Comparison of ENCODE assay signal across 20 cellular contexts in genomic region chr16:19688396-19689024, GRCh38. TPM values are rescaled to one million over a fixed set of nuclear protein-coding genes. Genes with fewer than 3 reads are reported as not detected.
DNase-seq lines count a peak whose midpoint lies in the region; ATAC-seq and TF ChIP-seq lines count a peak whose summit lies in the region.
"Had no signal": no experiment of that assay in that cellular context is flagged by ENCODE, and none has a peak within 500 bp of the region (broad histone marks: within the 10 kb centered on the region; RNA-seq: fewer than 3 reads in every experiment).

No MANE protein-coding gene starts in this region.

- H3K4me2 ChIP-seq in BLaER1 (peak overlapping the region; percentile 66), PC-3 (ENCODE audit: low read length) (no peak overlapping the region)

- intact Hi-C loops in dendritic cell treated with granulocyte-macrophage colony-stimulating factor and Interleukin-4, amounts not matched to agents 40 ng/mL and 50 ng/mL, for 4 days (cut with micrococcal nuclease) = no loop called here
- intact Hi-C loops in PC-3 (cut with micrococcal nuclease) = no loop called here

- no peaks in the 10 kb centered on the region for H3K27me3 Mint-ChIP-seq in dendritic cell treated with granulocyte-macrophage colony-stimulating factor and Interleukin-4, amounts not matched to agents 40 ng/mL and 50 ng/mL, for 4 days
- H3K27me3 Mint-ChIP-seq in neural crest cell (ENCODE audit: low read depth) = no peaks in the 10 kb centered on the region
- no peaks in the 10 kb centered on the region for H3K27me3 Mint-ChIP-seq in stimulated activated naive CD8-positive, alpha-beta T cell treated with anti-CD3 and anti-CD28 coated beads, Interleukin-15, amount 100 ng/mL, for 72 hours

- ATAC-seq in GM21423 (IDR thresholded peaks at IDR 0.05; ENCODE audit: unreplicated experiment) (no peak), PC-3 (no peak)
- no peak for ATAC-seq in stimulated activated naive CD8-positive, alpha-beta T cell treated with anti-CD3 and anti-CD28 coated beads, Interleukin-15, amount 100 ng/mL, for 72 hours
- ATAC-seq: HCT116, lower lobe of right lung, Panc1 had no signal

- no peaks in the 10 kb centered on the region for H3K79me2 ChIP-seq in PC-3 (ENCODE audit: low read length)

- CTCF ChIA-PET in PC-3 (lab: Charles Lee) = no interaction called here

- no peak overlapping the region for H2AFZ ChIP-seq in PC-3 (ENCODE audit: low read length)

- BruUV-seq in PC-3 (replicated peaks; lab: Mats Ljungman, UMichigan) = no TSS peak

- no peak overlapping the region for H3K9ac ChIP-seq in BLaER1
- no peak overlapping the region for H3K9ac ChIP-seq in PC-3 (ENCODE audit: low read length)

- H3K4me3 ChIP-seq in BLaER1 (no peak overlapping the region), PC-3 (ENCODE audit: low read length) (no peak overlapping the region)
- H3K4me3 ChIP-seq in Jurkat, Clone E6-1 (ENCODE audit: low read length) = no peak overlapping the region
- H3K4me3 ChIP-seq: lower lobe of right lung, prostate gland, SK-N-MC had no signal

- POLR2A ChIA-PET in PC-3 (lab: Charles Lee; ENCODE audit: unreplicated experiment) = no interaction called here

- H3K9me3 Mint-ChIP-seq in dendritic cell treated with granulocyte-macrophage colony-stimulating factor and Interleukin-4, amounts not matched to agents 40 ng/mL and 50 ng/mL, for 4 days = no peaks in the 10 kb centered on the region
- peaks cover 7% of the 10 kb centered on the region for H3K9me3 Mint-ChIP-seq in neural crest cell
- H3K9me3 Mint-ChIP-seq in stimulated activated naive CD8-positive, alpha-beta T cell treated with anti-CD3 and anti-CD28 coated beads, Interleukin-15, amount 100 ng/mL, for 72 hours = no peaks in the 10 kb centered on the region

- peak; percentile 32 for DNase-seq in Jurkat, Clone E6-1 (ENCODE audit: low read depth, low spot score)
- DNase-seq in neural crest cell (ENCODE audit: low read depth, low spot score) (no peak), SIG-M5 treated with dmso at 0.1 percent for 504 hours (lab: John Stamatoyannopoulos, UW; ENCODE audit: unreplicated experiment) (no peak), PC-3 (no peak)
- DNase-seq in stimulated activated naive CD8-positive, alpha-beta T cell treated with anti-CD3 and anti-CD28 coated beads, Interleukin-15, amount 100 ng/mL, for 72 hours = no peak
- DNase-seq: activated CD4-positive, alpha-beta T cell treated with anti-CD3 and anti-CD28 coated beads for 48 hours; activated CD8-positive, alpha-beta memory T cell treated with anti-CD3 and anti-CD28 coated beads, Interleukin-2, amount 50 U/mL, for 48 hours; DMS79; lower lobe of right lung; NCI-H1436; NCI-H2171 treated with DMSO at 0.1 percent for 48 hours; small intestine; stimulated activated CD4-positive, alpha-beta T cell treated with anti-CD3 and anti-CD28 coated beads, Interleukin-4, amount 100 ng/mL, for 4 hours had no signal

- H3K27ac Mint-ChIP-seq in dendritic cell treated with granulocyte-macrophage colony-stimulating factor and Interleukin-4, amounts not matched to agents 40 ng/mL and 50 ng/mL, for 4 days = peak overlapping the region; percentile 20
- H3K27ac Mint-ChIP-seq in neural crest cell (ENCODE audit: unreplicated experiment) = peak overlapping the region; percentile 43
- H3K27ac Mint-ChIP-seq in stimulated activated naive CD8-positive, alpha-beta T cell treated with anti-CD3 and anti-CD28 coated beads, Interleukin-15, amount 100 ng/mL, for 72 hours = no peak overlapping the region

- H3K9me3 ChIP-seq in BLaER1 (peaks cover 18% of the 10 kb centered on the region), PC-3 (ENCODE audit: low read length) (no peaks in the 10 kb centered on the region)
- H3K9me3 ChIP-seq: prostate gland had no signal

- peaks cover 52% of the 10 kb centered on the region for H3K36me3 ChIP-seq in BLaER1
- H3K36me3 ChIP-seq in PC-3 (ENCODE audit: low read depth, low read length) = no peaks in the 10 kb centered on the region
- H3K36me3 ChIP-seq: prostate gland had no signal

- H3K4me1 ChIP-seq in BLaER1 (peaks cover 36% of the 10 kb centered on the region), PC-3 (ENCODE audit: insufficient read depth, low read length) (peaks cover 8% of the 10 kb centered on the region)
- H3K4me1 ChIP-seq: prostate gland had no signal

- H3K27ac ChIP-seq in BLaER1 (no peak overlapping the region), PC-3 (ENCODE audit: low read length) (no peak overlapping the region)
- H3K27ac ChIP-seq: lower lobe of right lung, prostate gland, SK-N-MC had no signal

- H3K4me1 Mint-ChIP-seq in dendritic cell treated with granulocyte-macrophage colony-stimulating factor and Interleukin-4, amounts not matched to agents 40 ng/mL and 50 ng/mL, for 4 days (ENCODE audit: low read depth) = peaks cover 28% of the 10 kb centered on the region
- peaks cover 20% of the 10 kb centered on the region for H3K4me1 Mint-ChIP-seq in neural crest cell
- peaks cover 26% of the 10 kb centered on the region for H3K4me1 Mint-ChIP-seq in stimulated activated naive CD8-positive, alpha-beta T cell treated with anti-CD3 and anti-CD28 coated beads, Interleukin-15, amount 100 ng/mL, for 72 hours

- peaks cover 88% of the 10 kb centered on the region for H3K36me3 Mint-ChIP-seq in dendritic cell treated with granulocyte-macrophage colony-stimulating factor and Interleukin-4, amounts not matched to agents 40 ng/mL and 50 ng/mL, for 4 days (ENCODE audit: low read depth)
- H3K36me3 Mint-ChIP-seq in neural crest cell (ENCODE audit: low read depth) = peaks cover 27% of the 10 kb centered on the region

- H3K9me2 ChIP-seq in PC-3 (replicated peaks; ENCODE audit: low read length) = no peaks in the 10 kb centered on the region

- H3K4me3 Mint-ChIP-seq in dendritic cell treated with granulocyte-macrophage colony-stimulating factor and Interleukin-4, amounts not matched to agents 40 ng/mL and 50 ng/mL, for 4 days = no peak overlapping the region
- no peak overlapping the region for H3K4me3 Mint-ChIP-seq in neural crest cell
- no peak overlapping the region for H3K4me3 Mint-ChIP-seq in stimulated activated naive CD8-positive, alpha-beta T cell treated with anti-CD3 and anti-CD28 coated beads, Interleukin-15, amount 100 ng/mL, for 72 hours

- H3F3A ChIP-seq in PC-3 (ENCODE audit: low read length, unreplicated experiment) = no peaks in the 10 kb centered on the region

- H3K27me3 ChIP-seq in BLaER1 (no peaks in the 10 kb centered on the region), PC-3 (ENCODE audit: low read length) (no peaks in the 10 kb centered on the region)

- no peaks in the 10 kb centered on the region for H4K20me1 ChIP-seq in BLaER1
- H4K20me1 ChIP-seq in PC-3 (ENCODE audit: low read length) = no peaks in the 10 kb centered on the region

- no peak for TF ChIP-seq CTCF in neural crest cell (conservative IDR thresholded peaks at IDR 0.05)
- no peak for TF ChIP-seq CTCF in PC-3 (conservative IDR thresholded peaks at IDR 0.05; ENCODE audit: low read depth, low read length)

RNA-seq across cellular contexts. Expression of gene KNOP1, which starts 29.5 kb away (rescaled TPM):
- polyA plus RNA-seq in Jurkat, Clone E6-1 (2012; ENCODE audit: insufficient read depth, insufficient read length) = 50.4 TPM
- total RNA-seq in neural crest cell (77.9 and 84.4 TPM in 2 replicates), PC-3 (2014; rRNA removed) (13.6 and 18.8 TPM in 2 replicates)

RNA-seq across cellular contexts. Expression of gene IQCK, which starts 29.6 kb away (rescaled TPM):
- polyA plus RNA-seq in Jurkat, Clone E6-1 (2012; ENCODE audit: insufficient read depth, insufficient read length) = 11.7 TPM
- total RNA-seq in neural crest cell (23.4 and 23.7 TPM in 2 replicates), PC-3 (2014; rRNA removed) (3.3 and 8.9 TPM in 2 replicates)

Comparison
In these comparisons a context has a peak if more than half of its experiments do, and no peak if none do; other contexts are left out.
1. H3K27ac Mint-ChIP-seq: peak in dendritic cell treated with granulocyte-macrophage colony-stimulating factor and Interleukin-4, amounts not matched to agents 40 ng/mL and 50 ng/mL, for 4 days (single experiment) and neural crest cell (single experiment); none in stimulated activated naive CD8-positive, alpha-beta T cell treated with anti-CD3 and anti-CD28 coated beads, Interleukin-15, amount 100 ng/mL, for 72 hours (0 of 2).